Comparison of ENCODE assay signal across 11 cellular contexts in the genomic region with DNA sequence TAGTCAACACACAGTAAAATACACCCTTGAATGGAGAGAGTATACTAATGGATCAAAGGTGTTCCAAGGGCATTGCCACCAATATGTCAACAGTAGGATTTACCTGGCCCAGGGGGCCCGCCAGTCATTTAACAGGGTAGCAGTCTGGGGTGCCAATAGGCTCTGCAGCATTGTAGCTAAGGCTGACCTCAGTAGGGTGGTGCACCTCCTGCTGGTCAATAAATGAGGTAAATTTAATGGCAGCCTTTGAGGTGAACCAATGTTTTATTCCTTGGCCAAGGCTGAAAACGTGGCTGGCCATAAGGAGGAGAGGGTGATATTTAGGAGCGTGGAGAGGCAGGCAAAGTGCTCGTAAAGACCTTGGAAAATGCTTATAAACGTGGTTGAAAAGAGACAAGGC.
A peak's percentile ranks its signal among the peaks of the same experiment; 100 is the strongest.
DNase-seq lines count a peak whose midpoint lies in the region; ATAC-seq and TF ChIP-seq lines count a peak whose summit lies in the region.
"Had no signal": no experiment of that assay in that cellular context is flagged by ENCODE, and none has a peak within 500 bp of the region (broad histone marks: within the 10 kb centered on the region; RNA-seq: fewer than 3 reads in every experiment).

No MANE protein-coding gene starts in this region.

- in situ Hi-C loops in G401 (cut with HindIII; ENCODE audit: low sequenced_read_pairs), result no loop called here

- H3K4me3 ChIP-seq in fibroblast of mammary gland (ENCODE audit: control insufficient read depth, low read depth, low read length) (no peak overlapping the region), tibial artery (no peak overlapping the region)

- CTCF ChIA-PET in Calu3 (lab: Charles Lee), result interaction anchor here (0.6 to 1.5 kb wide), 5 partner anchors 24 to 1526 kb away, joined by 3 to 8 read pairs (median 3); no protein-coding TSS in a partner anchor

- TF ChIP-seq CTCF in fibroblast of mammary gland (conservative IDR thresholded peaks at IDR 0.05; ENCODE audit: control insufficient read depth, insufficient read depth, low read depth, low read length) (peak; percentile 26), Calu3 (IDR thresholded peaks at IDR 0.05; ENCODE audit: unreplicated experiment) (no peak), tibial artery (IDR thresholded peaks at IDR 0.05) (no peak)

- peaks cover 75% of the 10 kb centered on the region for H3K27me3 Mint-ChIP-seq in stimulated activated naive CD8-positive, alpha-beta T cell treated with anti-CD3 and anti-CD28 coated beads, Interleukin-15, amount 100 ng/mL, for 72 hours
- H3K27me3 Mint-ChIP-seq in Calu3 (ENCODE audit: unreplicated experiment), result peaks cover 18% of the 10 kb centered on the region

- H3K27ac ChIP-seq in tibial artery, result no peak overlapping the region

- DNase-seq in stimulated activated naive CD8-positive, alpha-beta T cell treated with anti-CD3 and anti-CD28 coated beads, Interleukin-15, amount 100 ng/mL, for 72 hours, result no peak
- no peak for DNase-seq in stimulated activated naive CD8-positive, alpha-beta T cell treated with anti-CD3 and anti-CD28 coated beads, Interleukin-15, Interleukin-2, amounts not matched to agents 100 U/mL and 50 U/mL, for 24 hours
- peak; percentile 69 for DNase-seq in NCI-H146 (lab: John Stamatoyannopoulos, UW)
- DNase-seq in fibroblast of mammary gland (ENCODE audit: low read depth), result no peak
- DNase-seq in Calu3, result no peak
- DNase-seq in tibial artery, result no peak
- DNase-seq in G401 (ENCODE audit: low spot score), result no peak
- no peak for DNase-seq in Kasumi-1 (lab: John Stamatoyannopoulos, UW)
- DNase-seq: activated CD4-positive, alpha-beta T cell treated with anti-CD3 and anti-CD28 coated beads for 1 hour; nephron progenitor cell; SHP77 treated with DMSO at 0.1 percent for 48 hours had no signal

- BruUV-seq in Calu3 (replicated peaks; lab: Mats Ljungman, UMichigan), result no TSS peak

- ATAC-seq in stimulated activated naive CD8-positive, alpha-beta T cell treated with anti-CD3 and anti-CD28 coated beads, Interleukin-15, amount 100 ng/mL, for 72 hours, result peak; percentile 41
- ATAC-seq in stimulated activated naive CD8-positive, alpha-beta T cell treated with anti-CD3 and anti-CD28 coated beads, Interleukin-15, Interleukin-2, amounts not matched to agents 100 U/mL and 50 U/mL, for 24 hours, result no peak

- no peak overlapping the region for H3K27ac Mint-ChIP-seq in stimulated activated naive CD8-positive, alpha-beta T cell treated with anti-CD3 and anti-CD28 coated beads, Interleukin-15, amount 100 ng/mL, for 72 hours
- H3K27ac Mint-ChIP-seq in Calu3 (ENCODE audit: unreplicated experiment), result no peak overlapping the region
- H3K27ac Mint-ChIP-seq: nephron progenitor cell had no signal

- no peaks in the 10 kb centered on the region for H3K9me3 Mint-ChIP-seq in stimulated activated naive CD8-positive, alpha-beta T cell treated with anti-CD3 and anti-CD28 coated beads, Interleukin-15, amount 100 ng/mL, for 72 hours
- no peaks in the 10 kb centered on the region for H3K9me3 Mint-ChIP-seq in Calu3 (ENCODE audit: low read depth, unreplicated experiment)
- H3K9me3 Mint-ChIP-seq: nephron progenitor cell had no signal

- intact Hi-C loops in Calu3 (cut with micrococcal nuclease; ENCODE audit: unreplicated experiment) (loop anchor here (2.0 to 5.0 kb wide), 8 partner anchors 25 to 591 kb away; a partner anchor contains a TSS), tibial artery (cut with DNase I; ENCODE audit: low total_unique reads) (no loop called here)

- peaks cover 0 to 14% (median 9%) of the 10 kb centered on the region in 4 donors for H3K4me1 ChIP-seq in tibial artery

- no peaks in the 10 kb centered on the region for H3K36me3 ChIP-seq in tibial artery

- H3K9me3 ChIP-seq in tibial artery, result no peaks in the 10 kb centered on the region

- H3K36me3 Mint-ChIP-seq in Calu3 (ENCODE audit: insufficient read depth, unreplicated experiment), result peaks cover 4% of the 10 kb centered on the region

- H3K4me1 Mint-ChIP-seq in stimulated activated naive CD8-positive, alpha-beta T cell treated with anti-CD3 and anti-CD28 coated beads, Interleukin-15, amount 100 ng/mL, for 72 hours, result peaks cover 18% of the 10 kb centered on the region
- H3K4me1 Mint-ChIP-seq in Calu3 (ENCODE audit: low read depth, unreplicated experiment), result peaks cover 43% of the 10 kb centered on the region
- H3K4me1 Mint-ChIP-seq: nephron progenitor cell had no signal

- H3K27me3 ChIP-seq in tibial artery, result no peaks in the 10 kb centered on the region

- no peak overlapping the region for H3K4me3 Mint-ChIP-seq in stimulated activated naive CD8-positive, alpha-beta T cell treated with anti-CD3 and anti-CD28 coated beads, Interleukin-15, amount 100 ng/mL, for 72 hours
- H3K4me3 Mint-ChIP-seq in Calu3 (ENCODE audit: low read depth, unreplicated experiment), result no peak overlapping the region
- H3K4me3 Mint-ChIP-seq: nephron progenitor cell had no signal
